Comparison of ENCODE assay signal across 1 cellular context in genomic region chr19:12785431-12786011, GRCh38.
TF ChIP-seq lines count a peak whose summit lies in the region.

No MANE protein-coding gene starts in this region.

TF ChIP-seq in HepG2, 621 proteins besides CTCF, POLR2A, EP300 and RAD21:
- TF ChIP-seq, protein P1, sequence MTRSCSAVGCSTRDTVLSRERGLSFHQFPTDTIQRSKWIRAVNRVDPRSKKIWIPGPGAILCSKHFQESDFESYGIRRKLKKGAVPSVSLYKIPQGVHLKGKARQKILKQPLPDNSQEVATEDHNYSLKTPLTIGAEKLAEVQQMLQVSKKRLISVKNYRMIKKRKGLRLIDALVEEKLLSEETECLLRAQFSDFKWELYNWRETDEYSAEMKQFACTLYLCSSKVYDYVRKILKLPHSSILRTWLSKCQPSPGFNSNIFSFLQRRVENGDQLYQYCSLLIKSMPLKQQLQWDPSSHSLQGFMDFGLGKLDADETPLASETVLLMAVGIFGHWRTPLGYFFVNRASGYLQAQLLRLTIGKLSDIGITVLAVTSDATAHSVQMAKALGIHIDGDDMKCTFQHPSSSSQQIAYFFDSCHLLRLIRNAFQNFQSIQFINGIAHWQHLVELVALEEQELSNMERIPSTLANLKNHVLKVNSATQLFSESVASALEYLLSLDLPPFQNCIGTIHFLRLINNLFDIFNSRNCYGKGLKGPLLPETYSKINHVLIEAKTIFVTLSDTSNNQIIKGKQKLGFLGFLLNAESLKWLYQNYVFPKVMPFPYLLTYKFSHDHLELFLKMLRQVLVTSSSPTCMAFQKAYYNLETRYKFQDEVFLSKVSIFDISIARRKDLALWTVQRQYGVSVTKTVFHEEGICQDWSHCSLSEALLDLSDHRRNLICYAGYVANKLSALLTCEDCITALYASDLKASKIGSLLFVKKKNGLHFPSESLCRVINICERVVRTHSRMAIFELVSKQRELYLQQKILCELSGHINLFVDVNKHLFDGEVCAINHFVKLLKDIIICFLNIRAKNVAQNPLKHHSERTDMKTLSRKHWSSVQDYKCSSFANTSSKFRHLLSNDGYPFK (CRISPR knock-in tag; IDR thresholded peaks at IDR 0.05; ENCODE audit: borderline replicate concordance): 0 out of 2 replicates have a peak, but pooled peaks have one; percentile 23
- TF ChIP-seq, protein P2, sequence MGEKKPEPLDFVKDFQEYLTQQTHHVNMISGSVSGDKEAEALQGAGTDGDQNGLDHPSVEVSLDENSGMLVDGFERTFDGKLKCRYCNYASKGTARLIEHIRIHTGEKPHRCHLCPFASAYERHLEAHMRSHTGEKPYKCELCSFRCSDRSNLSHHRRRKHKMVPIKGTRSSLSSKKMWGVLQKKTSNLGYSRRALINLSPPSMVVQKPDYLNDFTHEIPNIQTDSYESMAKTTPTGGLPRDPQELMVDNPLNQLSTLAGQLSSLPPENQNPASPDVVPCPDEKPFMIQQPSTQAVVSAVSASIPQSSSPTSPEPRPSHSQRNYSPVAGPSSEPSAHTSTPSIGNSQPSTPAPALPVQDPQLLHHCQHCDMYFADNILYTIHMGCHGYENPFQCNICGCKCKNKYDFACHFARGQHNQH (CRISPR knock-in tag; IDR thresholded peaks at IDR 0.05): no peak
- TF ChIP-seq, protein P3, sequence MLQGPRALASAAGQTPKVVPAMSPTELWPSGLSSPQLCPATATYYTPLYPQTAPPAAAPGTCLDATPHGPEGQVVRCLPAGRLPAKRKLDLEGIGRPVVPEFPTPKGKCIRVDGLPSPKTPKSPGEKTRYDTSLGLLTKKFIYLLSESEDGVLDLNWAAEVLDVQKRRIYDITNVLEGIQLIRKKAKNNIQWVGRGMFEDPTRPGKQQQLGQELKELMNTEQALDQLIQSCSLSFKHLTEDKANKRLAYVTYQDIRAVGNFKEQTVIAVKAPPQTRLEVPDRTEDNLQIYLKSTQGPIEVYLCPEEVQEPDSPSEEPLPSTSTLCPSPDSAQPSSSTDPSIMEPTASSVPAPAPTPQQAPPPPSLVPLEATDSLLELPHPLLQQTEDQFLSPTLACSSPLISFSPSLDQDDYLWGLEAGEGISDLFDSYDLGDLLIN (CRISPR knock-in tag; IDR thresholded peaks at IDR 0.05; ENCODE audit: borderline replicate concordance): no peak
- no peak for TF ChIP-seq GATAD1 (CRISPR knock-in tag; IDR thresholded peaks at IDR 0.05)
- 0 out of 2 replicates have a peak, but pooled peaks have one; percentile 56 for TF ChIP-seq NBN (conservative IDR thresholded peaks at IDR 0.05)
- TF ChIP-seq, protein P4, sequence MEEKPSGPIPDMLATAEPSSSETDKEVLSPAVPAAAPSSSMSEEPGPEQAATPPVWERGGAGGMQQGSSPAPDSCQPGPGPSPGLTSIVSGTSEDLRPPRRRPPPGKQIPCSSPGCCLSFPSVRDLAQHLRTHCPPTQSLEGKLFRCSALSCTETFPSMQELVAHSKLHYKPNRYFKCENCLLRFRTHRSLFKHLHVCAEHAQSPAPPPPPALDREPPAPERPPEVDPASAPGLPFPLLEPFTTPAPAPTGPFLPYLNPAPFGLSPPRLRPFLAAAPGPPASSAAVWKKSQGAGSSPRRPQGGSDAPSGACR (CRISPR knock-in tag; IDR thresholded peaks at IDR 0.05): no peak
- TF ChIP-seq, protein P5, sequence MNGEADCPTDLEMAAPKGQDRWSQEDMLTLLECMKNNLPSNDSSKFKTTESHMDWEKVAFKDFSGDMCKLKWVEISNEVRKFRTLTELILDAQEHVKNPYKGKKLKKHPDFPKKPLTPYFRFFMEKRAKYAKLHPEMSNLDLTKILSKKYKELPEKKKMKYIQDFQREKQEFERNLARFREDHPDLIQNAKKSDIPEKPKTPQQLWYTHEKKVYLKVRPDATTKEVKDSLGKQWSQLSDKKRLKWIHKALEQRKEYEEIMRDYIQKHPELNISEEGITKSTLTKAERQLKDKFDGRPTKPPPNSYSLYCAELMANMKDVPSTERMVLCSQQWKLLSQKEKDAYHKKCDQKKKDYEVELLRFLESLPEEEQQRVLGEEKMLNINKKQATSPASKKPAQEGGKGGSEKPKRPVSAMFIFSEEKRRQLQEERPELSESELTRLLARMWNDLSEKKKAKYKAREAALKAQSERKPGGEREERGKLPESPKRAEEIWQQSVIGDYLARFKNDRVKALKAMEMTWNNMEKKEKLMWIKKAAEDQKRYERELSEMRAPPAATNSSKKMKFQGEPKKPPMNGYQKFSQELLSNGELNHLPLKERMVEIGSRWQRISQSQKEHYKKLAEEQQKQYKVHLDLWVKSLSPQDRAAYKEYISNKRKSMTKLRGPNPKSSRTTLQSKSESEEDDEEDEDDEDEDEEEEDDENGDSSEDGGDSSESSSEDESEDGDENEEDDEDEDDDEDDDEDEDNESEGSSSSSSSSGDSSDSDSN (CRISPR knock-in tag; IDR thresholded peaks at IDR 0.05): peak; percentile 27; the same call in 1 of the 2 replicates
